In the genomic region with DNA sequence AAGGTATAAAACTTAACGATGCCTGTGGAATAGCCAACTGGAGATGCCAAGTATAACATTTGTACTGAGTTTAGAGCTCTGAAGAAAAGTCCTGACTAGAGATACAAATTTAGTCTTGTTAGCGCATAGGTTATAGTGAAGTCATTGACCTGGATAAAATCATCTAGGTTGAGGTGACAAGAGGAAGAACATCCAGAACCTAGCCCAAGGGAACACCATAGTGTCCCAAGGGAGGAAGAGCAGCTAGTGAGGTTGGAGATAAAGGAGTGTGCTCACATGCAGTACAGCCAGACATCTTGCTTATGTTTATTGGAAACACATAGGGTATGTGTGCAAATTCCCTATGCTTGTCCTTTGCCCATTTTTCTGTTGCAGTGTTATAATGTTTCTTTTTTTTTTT, we compare ENCODE assay signal across 2 cellular contexts. TPM values are rescaled to one million over a fixed set of nuclear protein-coding genes. Genes with fewer than 3 reads are reported as not detected.
DNase-seq lines count a peak whose midpoint lies in the region; ATAC-seq lines count a peak whose summit lies in the region.
"Not testable (repeated sequence)": the region's sequence is repeated elsewhere in the genome, so short reads cannot be mapped to it uniquely, and the experiment has no call there.

No MANE protein-coding gene starts in this region.

- H3K36me3 ChIP-seq in Karpas-422 (ENCODE audit: insufficient read depth, low read length) = not testable (repeated sequence)

- not testable (repeated sequence) for H3K4me3 ChIP-seq in Karpas-422 (ENCODE audit: low read length)

- not testable (repeated sequence) for H3K9me3 ChIP-seq in Karpas-422 (ENCODE audit: low read length)

- H3K9ac ChIP-seq in Karpas-422 (ENCODE audit: low read length) = not testable (repeated sequence)

- not testable (repeated sequence) for H3K27me3 ChIP-seq in Karpas-422 (ENCODE audit: low read length)

- not testable (repeated sequence) for H3K27ac ChIP-seq in Karpas-422 (ENCODE audit: low read length)

- peaks cover 20% of the 10 kb centered on the region; the same call in 1 of the 2 replicates for H3K79me2 ChIP-seq in Karpas-422 (ENCODE audit: low read length)

- not testable (repeated sequence) for H4K20me1 ChIP-seq in Karpas-422 (ENCODE audit: insufficient read depth, low read depth, low read length)

- not testable (repeated sequence) for H3K4me2 ChIP-seq in Karpas-422 (ENCODE audit: low read depth, low read length, poor library complexity, severe bottlenecking)

- not testable (repeated sequence) for H3K4me1 ChIP-seq in Karpas-422 (ENCODE audit: low read length)

- H2AFZ ChIP-seq in Karpas-422 (ENCODE audit: low read length) = not testable (repeated sequence)

- ATAC-seq in left lobe of liver = peak; percentile 16

- peak; percentile 21 for DNase-seq in Karpas-422
- DNase-seq in left lobe of liver (ENCODE audit: low spot score) = not testable (repeated sequence)

- not testable (repeated sequence) for H3K9me2 ChIP-seq in Karpas-422 (replicated peaks; ENCODE audit: insufficient read depth, low read length)

RNA-seq across cellular contexts. Expression of gene SIMC1, which starts 6.1 kb away (rescaled TPM):
- total RNA-seq in Karpas-422 (2014; rRNA removed; shearing (Covaris generic); ENCODE audit: low replicate concordance) = 25.3 and 32.5 TPM in 2 replicates
- total RNA-seq in left lobe of liver = 11.7 TPM
